In the genomic region with DNA sequence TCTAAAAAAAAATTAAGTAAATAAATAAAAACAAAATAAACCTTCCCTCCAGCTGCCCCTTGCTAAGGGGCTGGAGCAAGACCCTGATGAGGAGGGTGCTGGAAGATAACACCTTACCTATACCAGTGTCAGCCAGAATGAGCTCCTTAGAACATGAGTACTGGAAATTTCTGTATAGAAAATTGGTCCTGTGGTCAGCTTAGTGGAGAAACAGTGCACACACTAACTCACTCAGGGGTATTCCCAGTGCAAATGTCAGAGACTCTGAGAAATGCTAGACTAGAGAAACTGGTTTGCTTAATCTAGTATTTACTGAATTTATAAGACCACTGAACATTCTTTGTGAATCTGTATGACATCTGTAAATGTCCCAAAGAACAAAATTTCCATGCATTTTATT, we compare ENCODE assay signal across 12 cellular contexts.
A peak's percentile ranks its signal among the peaks of the same experiment; 100 is the strongest.
DNase-seq lines count a peak whose midpoint lies in the region; ATAC-seq and TF ChIP-seq lines count a peak whose summit lies in the region.
"Had no signal": no experiment of that assay in that cellular context is flagged by ENCODE, and none has a peak within 500 bp of the region (broad histone marks: within the 10 kb centered on the region; RNA-seq: fewer than 3 reads in every experiment).

No MANE protein-coding gene starts in this region.

- no peak overlapping the region for H2AFZ ChIP-seq in hepatocyte

- H3K4me2 ChIP-seq in hepatocyte: no peak overlapping the region

- no peaks in the 10 kb centered on the region for H3K9me3 Mint-ChIP-seq in T-cell
- H3K9me3 Mint-ChIP-seq: activated naive CD4-positive, alpha-beta T cell treated with anti-CD3 and anti-CD28 coated beads, Interleukin-2, amount 10 ng/mL, durations not matched to agents 7 days and 5 days; neural crest cell had no signal

- CTCF ChIA-PET in T-cell (lab: Charles Lee): no interaction called here

- H3K36me3 ChIP-seq in SJCRH30 (no peaks in the 10 kb centered on the region), hepatocyte (replicated peaks; ENCODE audit: insufficient read depth, low read depth) (no peaks in the 10 kb centered on the region)
- H3K36me3 ChIP-seq: BE2C had no signal

- H3K4me3 ChIP-seq in SJCRH30 (no peak overlapping the region), hepatocyte (no peak overlapping the region)

- H3K4me1 ChIP-seq in SJCRH30: no peaks in the 10 kb centered on the region
- H3K4me1 ChIP-seq in hepatocyte (ENCODE audit: insufficient read depth): no peaks in the 10 kb centered on the region
- H3K4me1 ChIP-seq: BE2C had no signal

- peak; percentile 37 for ATAC-seq in GM18517 (IDR thresholded peaks at IDR 0.05; ENCODE audit: unreplicated experiment)
- ATAC-seq in GM19468 (IDR thresholded peaks at IDR 0.05; ENCODE audit: extremely low read depth, unreplicated experiment): peak; percentile 20
- ATAC-seq in HG02938 (IDR thresholded peaks at IDR 0.05; ENCODE audit: unreplicated experiment): peak; percentile 38
- peak; percentile 31 for ATAC-seq in HG03558 (IDR thresholded peaks at IDR 0.05; ENCODE audit: extremely low read depth, unreplicated experiment)
- no peak for ATAC-seq in T-cell (replicated peaks in 1 of 4)

- peaks cover 4 to 11% of the 10 kb centered on the region in 2 donors for H3K27me3 Mint-ChIP-seq in T-cell

- H3K36me3 Mint-ChIP-seq in T-cell: no peaks in the 10 kb centered on the region
- H3K36me3 Mint-ChIP-seq: activated naive CD4-positive, alpha-beta T cell treated with anti-CD3 and anti-CD28 coated beads, Interleukin-2, amount 10 ng/mL, durations not matched to agents 7 days and 5 days had no signal

- H3K4me1 Mint-ChIP-seq in T-cell: peaks cover 3 to 13% (median 11%) of the 10 kb centered on the region in 3 donors
- H3K4me1 Mint-ChIP-seq: activated naive CD4-positive, alpha-beta T cell treated with anti-CD3 and anti-CD28 coated beads, Interleukin-2, amount 10 ng/mL, durations not matched to agents 7 days and 5 days had no signal

- POLR2A ChIA-PET in T-cell (lab: Charles Lee): interaction anchor here in 1 of 2 donors (0.6 to 0.7 kb wide), 2 partner anchors 47 to 78 kb away, joined by 3 to 4 read pairs; no protein-coding TSS in a partner anchor

- H3K27ac Mint-ChIP-seq in T-cell: no peak overlapping the region
- H3K27ac Mint-ChIP-seq: activated naive CD4-positive, alpha-beta T cell treated with anti-CD3 and anti-CD28 coated beads, Interleukin-2, amount 10 ng/mL, durations not matched to agents 7 days and 5 days had no signal

- H3K4me3 Mint-ChIP-seq in T-cell: no peak overlapping the region
- H3K4me3 Mint-ChIP-seq: activated naive CD4-positive, alpha-beta T cell treated with anti-CD3 and anti-CD28 coated beads, Interleukin-2, amount 10 ng/mL, durations not matched to agents 7 days and 5 days; neural crest cell had no signal

- no peak for TF ChIP-seq CTCF in hepatocyte (IDR thresholded peaks at IDR 0.05; ENCODE audit: poor library complexity)

- H3K27me3 ChIP-seq in SJCRH30 (no peaks in the 10 kb centered on the region), hepatocyte (no peaks in the 10 kb centered on the region)
- H3K27me3 ChIP-seq: BE2C had no signal

- no peaks in the 10 kb centered on the region for H4K20me1 ChIP-seq in hepatocyte (ENCODE audit: insufficient read depth, poor library complexity, severe bottlenecking)

- H3K9me2 ChIP-seq in hepatocyte (replicated peaks; ENCODE audit: insufficient read depth): no peaks in the 10 kb centered on the region

- no peak overlapping the region for H3K27ac ChIP-seq in SJCRH30
- H3K27ac ChIP-seq in hepatocyte: no peak overlapping the region

- no peaks in the 10 kb centered on the region for H3K9me3 ChIP-seq in SJCRH30 (replicated peaks)
- H3K9me3 ChIP-seq in hepatocyte (ENCODE audit: low read depth): no peaks in the 10 kb centered on the region
- H3K9me3 ChIP-seq: BE2C had no signal

- H3K79me2 ChIP-seq in hepatocyte: no peaks in the 10 kb centered on the region

- DNase-seq in SJCRH30 (no peak), T-cell (no peak), hepatocyte (ENCODE audit: low spot score) (no peak)
- no peak for DNase-seq in central memory CD4-positive, alpha-beta T cell
- DNase-seq: activated naive CD4-positive, alpha-beta T cell treated with anti-CD3 and anti-CD28 coated beads, Interleukin-2, amount 10 ng/mL, durations not matched to agents 7 days and 5 days; BE2C; NCI-H69 had no signal

Comparison
In these comparisons a context has a peak if more than half of its experiments do, and no peak if none do; other contexts are left out.
1. ATAC-seq: peak in GM18517 (single experiment), GM19468 (single experiment), HG02938 (single experiment) and HG03558 (single experiment); none in T-cell (0 of 4).